14 cellular contexts compared by ENCODE assay signal in genomic region chr15:77035999-77036471, GRCh38. TPM values are rescaled to one million over a fixed set of nuclear protein-coding genes. Genes with fewer than 3 reads are reported as not detected.
DNase-seq lines count a peak whose midpoint lies in the region; ATAC-seq, FAIRE-seq and TF ChIP-seq lines count a peak whose summit lies in the region.
"Had no signal": no experiment of that assay in that cellular context is flagged by ENCODE, and none has a peak within 500 bp of the region (broad histone marks: within the 10 kb centered on the region; RNA-seq: fewer than 3 reads in every experiment).

No MANE protein-coding gene starts in this region.

- H3K27ac Mint-ChIP-seq in astrocyte (ENCODE audit: unreplicated experiment) (peak overlapping the region; percentile 58), glutamatergic neuron (ENCODE audit: unreplicated experiment) (no peak overlapping the region)

- H3K27ac ChIP-seq in astrocyte (ENCODE audit: low read depth, low read length): no peak overlapping the region
- H3K27ac ChIP-seq in lower lobe of right lung: no peak overlapping the region
- no peak overlapping the region for H3K27ac ChIP-seq in upper lobe of right lung
- H3K27ac ChIP-seq: esophagus muscularis mucosa had no signal

- no peaks in the 10 kb centered on the region for H3K9me3 Mint-ChIP-seq in astrocyte (ENCODE audit: unreplicated experiment)
- H3K9me3 Mint-ChIP-seq in glutamatergic neuron (ENCODE audit: unreplicated experiment): peaks cover 2% of the 10 kb centered on the region

- no peak overlapping the region for H3K9ac ChIP-seq in astrocyte (ENCODE audit: low read length)

- peaks cover 5% of the 10 kb centered on the region for H4K20me1 ChIP-seq in astrocyte (ENCODE audit: insufficient read depth, low read length)

- no peaks in the 10 kb centered on the region for H3K27me3 ChIP-seq in astrocyte (ENCODE audit: insufficient read depth, low read length)
- H3K27me3 ChIP-seq in lower lobe of right lung (ENCODE audit: low read depth): no peaks in the 10 kb centered on the region
- H3K27me3 ChIP-seq in upper lobe of right lung: no peaks in the 10 kb centered on the region
- H3K27me3 ChIP-seq: ovary had no signal

- FAIRE-seq in astrocyte (lab: Jason Lieb, UNC): no peak

- H3K9me3 ChIP-seq in astrocyte (ENCODE audit: insufficient read depth, low read depth, low read length) (no peaks in the 10 kb centered on the region), lower lobe of right lung (no peaks in the 10 kb centered on the region), upper lobe of right lung (no peaks in the 10 kb centered on the region)
- H3K9me3 ChIP-seq: esophagus muscularis mucosa, ovary had no signal

- ATAC-seq in left ventricle myocardium superior (no peak), lower lobe of right lung (no peak), upper lobe of right lung (no peak)
- ATAC-seq: Panc1 had no signal

- H3K4me1 Mint-ChIP-seq in astrocyte (ENCODE audit: low read depth, unreplicated experiment): peaks cover 4% of the 10 kb centered on the region
- peaks cover 6% of the 10 kb centered on the region for H3K4me1 Mint-ChIP-seq in glutamatergic neuron (ENCODE audit: low read depth, unreplicated experiment)

- no peak overlapping the region for H3K4me3 Mint-ChIP-seq in astrocyte (ENCODE audit: unreplicated experiment)
- no peak overlapping the region for H3K4me3 Mint-ChIP-seq in glutamatergic neuron (ENCODE audit: unreplicated experiment)

- H3K4me1 ChIP-seq in astrocyte (ENCODE audit: insufficient read depth, low read length) (no peaks in the 10 kb centered on the region), lower lobe of right lung (no peaks in the 10 kb centered on the region), upper lobe of right lung (no peaks in the 10 kb centered on the region)

- no peak overlapping the region for H3K4me2 ChIP-seq in astrocyte (ENCODE audit: low read length)

- no peaks in the 10 kb centered on the region for H3K36me3 ChIP-seq in astrocyte (ENCODE audit: insufficient read depth, low read length)
- H3K36me3 ChIP-seq in lower lobe of right lung: peaks cover 23% of the 10 kb centered on the region
- H3K36me3 ChIP-seq in upper lobe of right lung: peaks cover 9% of the 10 kb centered on the region
- H3K36me3 ChIP-seq: ovary had no signal

- TF ChIP-seq CTCF in astrocyte (IDR thresholded peaks at IDR 0.05; ENCODE audit: insufficient read depth, low read depth, low read length) (no peak), lower lobe of right lung (IDR thresholded peaks at IDR 0.05) (no peak), upper lobe of right lung (IDR thresholded peaks at IDR 0.05) (no peak), glutamatergic neuron (IDR thresholded peaks at IDR 0.05; ENCODE audit: partially characterized antibody, unreplicated experiment) (no peak)

- H3K79me2 ChIP-seq in astrocyte (ENCODE audit: insufficient read depth, low read length): no peaks in the 10 kb centered on the region

- H2AFZ ChIP-seq in astrocyte (ENCODE audit: low read depth, low read length): no peak overlapping the region

- intact Hi-C loops in left ventricle myocardium superior (cut with micrococcal nuclease): no loop called here
- intact Hi-C loops in cardiac septum (cut with DNase I): loop anchor here (5.0 kb wide), 1 partner anchor 61 kb away; no protein-coding TSS in a partner anchor
- intact Hi-C loops in lower lobe of right lung (cut with DNase I): no loop called here
- intact Hi-C loops in upper lobe of right lung (cut with DNase I): loop anchor here (10.0 kb wide), 1 partner anchor 509 kb away; no protein-coding TSS in a partner anchor

- DNase-seq in left ventricle myocardium superior: peak; percentile 22
- no peak for DNase-seq in cardiac septum (ENCODE audit: low spot score)
- no peak for DNase-seq in astrocyte (ENCODE audit: low read depth)
- peak; percentile 45 for DNase-seq in lower lobe of right lung
- peak; percentile 60 for DNase-seq in upper lobe of right lung
- DNase-seq in cerebellum (ENCODE audit: low spot score): no peak
- no peak for DNase-seq in glutamatergic neuron
- DNase-seq in NCI-H2171 (lab: John Stamatoyannopoulos, UW): no peak
- DNase-seq: anterior cingulate cortex, GDM1, GOT3 had no signal

- H3K36me3 Mint-ChIP-seq in astrocyte (ENCODE audit: low read depth, unreplicated experiment): peaks cover 13% of the 10 kb centered on the region
- H3K36me3 Mint-ChIP-seq in glutamatergic neuron (ENCODE audit: unreplicated experiment): no peaks in the 10 kb centered on the region

- no peak overlapping the region for H3K4me3 ChIP-seq in astrocyte (ENCODE audit: insufficient read depth, low read depth, low read length)
- no peak overlapping the region for H3K4me3 ChIP-seq in lower lobe of right lung
- no peak overlapping the region for H3K4me3 ChIP-seq in upper lobe of right lung
- H3K4me3 ChIP-seq: esophagus muscularis mucosa, ovary had no signal

- H3K27me3 Mint-ChIP-seq in astrocyte (ENCODE audit: low read depth, unreplicated experiment) (no peaks in the 10 kb centered on the region), glutamatergic neuron (ENCODE audit: unreplicated experiment) (peaks cover 16% of the 10 kb centered on the region)

RNA-seq across cellular contexts. Expression of gene TSPAN3, which starts 34.9 kb away (rescaled TPM):
- 97.1 TPM for total RNA-seq in left ventricle myocardium superior
- total RNA-seq in cardiac septum: 101 TPM
- 223 and 245 TPM in 2 replicates for total RNA-seq in astrocyte
- total RNA-seq in lower lobe of right lung: 292 TPM
- 359 TPM for total RNA-seq in upper lobe of right lung
- total RNA-seq in cerebellum: 261 TPM
- total RNA-seq in glutamatergic neuron (ENCODE audit: unreplicated experiment): 190 TPM

RNA-seq across cellular contexts. Expression of gene PSTPIP1, which starts 41.1 kb away (rescaled TPM):
- total RNA-seq in left ventricle myocardium superior (2.4 TPM), cardiac septum (2.7 TPM), astrocyte (not detected in 2 replicates), lower lobe of right lung (18.4 TPM), upper lobe of right lung (16.0 TPM), cerebellum (0.27 TPM), glutamatergic neuron (ENCODE audit: unreplicated experiment) (12.4 TPM)

Comparison
In these comparisons a context has a peak if more than half of its experiments do, and no peak if none do; other contexts are left out.
1. DNase-seq: peak in left ventricle myocardium superior (single experiment), lower lobe of right lung (single experiment) and upper lobe of right lung (single experiment); none in cardiac septum (single experiment), astrocyte (single experiment), cerebellum (single experiment), glutamatergic neuron (single experiment) and NCI-H2171 (single experiment).
2. intact Hi-C loops: an anchor here in cardiac septum (5.0 kb wide) and upper lobe of right lung (10.0 kb wide); none called in left ventricle myocardium superior and lower lobe of right lung.